Comparison of ENCODE assay signal across 10 cellular contexts in the genomic region with DNA sequence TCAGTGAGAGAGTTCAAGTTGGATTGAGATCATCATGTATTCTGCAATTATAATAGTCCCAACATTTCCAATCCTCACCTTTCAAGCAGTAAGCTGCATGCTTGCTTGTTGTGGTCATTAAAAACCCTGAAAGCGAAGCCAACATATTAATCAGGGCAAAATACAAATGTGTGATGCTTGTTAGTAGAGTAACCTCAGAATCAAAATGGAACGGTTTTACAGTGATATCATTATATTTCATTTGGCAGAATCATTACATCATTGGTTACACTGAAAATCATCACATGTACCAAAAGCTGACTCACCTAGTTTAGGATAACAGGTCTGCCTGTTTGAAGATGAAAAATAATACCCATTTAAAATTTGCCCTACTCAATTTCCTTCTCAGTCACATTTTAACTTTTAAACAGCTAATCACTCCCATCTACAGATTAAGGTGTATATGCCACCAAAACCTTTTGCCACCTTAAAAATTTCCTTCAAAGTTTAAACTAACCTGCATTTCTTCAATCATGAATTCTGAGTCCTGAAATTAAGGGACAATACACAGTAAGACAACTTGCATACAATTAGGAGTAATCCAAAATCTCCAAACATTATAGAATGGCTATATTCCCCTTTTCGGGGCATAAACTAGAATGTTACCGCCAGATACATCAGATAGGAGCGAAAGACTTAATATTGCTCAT. TPM values are rescaled to one million over a fixed set of nuclear protein-coding genes. Genes with fewer than 3 reads are reported as not detected.
DNase-seq lines count a peak whose midpoint lies in the region; ATAC-seq and TF ChIP-seq lines count a peak whose summit lies in the region.
"Had no signal": no experiment of that assay in that cellular context is flagged by ENCODE, and none has a peak within 500 bp of the region (broad histone marks: within the 10 kb centered on the region; RNA-seq: fewer than 3 reads in every experiment).

No MANE protein-coding gene starts in this region.

- peaks cover 47% of the 10 kb centered on the region for H3K4me1 Mint-ChIP-seq in activated naive CD4-positive, alpha-beta T cell treated with anti-CD3 and anti-CD28 coated beads, Interleukin-2, amount 10 ng/mL, durations not matched to agents 7 days and 5 days
- H3K4me1 Mint-ChIP-seq in stimulated activated naive B cell treated with anti-CD40 and anti-IgM and Interleukin-4, amounts not matched to agents 10 μg/mL and 1 μg/mL and 100 μg/mL, for 72 hours, result peaks cover 24 to 43% of the 10 kb centered on the region in 2 donors

- H3K27me3 Mint-ChIP-seq in activated naive CD4-positive, alpha-beta T cell treated with anti-CD3 and anti-CD28 coated beads, Interleukin-2, amount 10 ng/mL, durations not matched to agents 7 days and 5 days, result no peaks in the 10 kb centered on the region
- H3K27me3 Mint-ChIP-seq in stimulated activated naive B cell treated with anti-CD40 and anti-IgM and Interleukin-4, amounts not matched to agents 10 μg/mL and 1 μg/mL and 100 μg/mL, for 72 hours, result no peaks in the 10 kb centered on the region

- no peak for DNase-seq in activated naive CD4-positive, alpha-beta T cell treated with anti-CD3 and anti-CD28 coated beads, Interleukin-2, amount 10 ng/mL, durations not matched to agents 7 days and 5 days
- no peak for DNase-seq in activated naive CD4-positive, alpha-beta T cell treated with anti-CD3 and anti-CD28 coated beads, Interleukin-2, amount 50 U/mL, for 16 hours
- DNase-seq in SJSA1 (ENCODE audit: low read depth in 1 of 2, low spot score in 2 of 2) (no peak), epithelial cell of prostate (ENCODE audit: low read depth, low spot score) (no peak), foreskin keratinocyte (no peak)
- no peak for DNase-seq in stimulated activated naive B cell treated with anti-CD40 and anti-IgM and Interleukin-4, amounts not matched to agents 10 μg/mL and 1 μg/mL and 100 μg/mL, for 72 hours
- DNase-seq: cerebellar nuclear complex, mucosa of descending colon had no signal

- H3K9me3 Mint-ChIP-seq in activated naive CD4-positive, alpha-beta T cell treated with anti-CD3 and anti-CD28 coated beads, Interleukin-2, amount 10 ng/mL, durations not matched to agents 7 days and 5 days, result no peaks in the 10 kb centered on the region
- H3K9me3 Mint-ChIP-seq in stimulated activated naive B cell treated with anti-CD40 and anti-IgM and Interleukin-4, amounts not matched to agents 10 μg/mL and 1 μg/mL and 100 μg/mL, for 72 hours, result no peaks in the 10 kb centered on the region

- peaks cover 55% of the 10 kb centered on the region for H3K36me3 Mint-ChIP-seq in activated naive CD4-positive, alpha-beta T cell treated with anti-CD3 and anti-CD28 coated beads, Interleukin-2, amount 10 ng/mL, durations not matched to agents 7 days and 5 days
- peaks cover 45 to 66% of the 10 kb centered on the region in 2 donors for H3K36me3 Mint-ChIP-seq in stimulated activated naive B cell treated with anti-CD40 and anti-IgM and Interleukin-4, amounts not matched to agents 10 μg/mL and 1 μg/mL and 100 μg/mL, for 72 hours

- TF ChIP-seq CTCF in foreskin keratinocyte (conservative IDR thresholded peaks at IDR 0.05), result no peak

- no peaks in the 10 kb centered on the region for H3K27me3 ChIP-seq in SJSA1 (replicated peaks)
- no peaks in the 10 kb centered on the region for H3K27me3 ChIP-seq in foreskin keratinocyte

- no peaks in the 10 kb centered on the region for H3K9me3 ChIP-seq in SJSA1 (replicated peaks)
- H3K9me3 ChIP-seq: mucosa of descending colon had no signal

- H3K4me1 ChIP-seq in SJSA1 (replicated peaks) (peaks cover 16% of the 10 kb centered on the region), foreskin keratinocyte (peaks cover 4% of the 10 kb centered on the region)

- H3K4me3 Mint-ChIP-seq in activated naive CD4-positive, alpha-beta T cell treated with anti-CD3 and anti-CD28 coated beads, Interleukin-2, amount 10 ng/mL, durations not matched to agents 7 days and 5 days, result peak overlapping the region; percentile 93
- H3K4me3 Mint-ChIP-seq in stimulated activated naive B cell treated with anti-CD40 and anti-IgM and Interleukin-4, amounts not matched to agents 10 μg/mL and 1 μg/mL and 100 μg/mL, for 72 hours, result peak overlapping the region; percentile 93 to 97

- H3K27ac ChIP-seq in SJSA1 (no peak overlapping the region), epithelial cell of prostate (peak overlapping the region; percentile 95), foreskin keratinocyte (no peak overlapping the region)

- CTCF ChIA-PET in activated naive CD4-positive, alpha-beta T cell treated with anti-CD3 and anti-CD28 coated beads, Interleukin-2, amount 10 ng/mL, durations not matched to agents 7 days and 5 days (lab: Charles Lee), result no interaction called here

- H3K27ac Mint-ChIP-seq in activated naive CD4-positive, alpha-beta T cell treated with anti-CD3 and anti-CD28 coated beads, Interleukin-2, amount 10 ng/mL, durations not matched to agents 7 days and 5 days, result peak overlapping the region; percentile 80
- peak overlapping the region; percentile 99 for H3K27ac Mint-ChIP-seq in stimulated activated naive B cell treated with anti-CD40 and anti-IgM and Interleukin-4, amounts not matched to agents 10 μg/mL and 1 μg/mL and 100 μg/mL, for 72 hours

- ATAC-seq in stimulated activated naive B cell treated with anti-CD40 and anti-IgM and Interleukin-4, amounts not matched to agents 10 μg/mL and 1 μg/mL and 100 μg/mL, for 72 hours (replicated peaks), result no peak
- ATAC-seq in GM19395 (IDR thresholded peaks at IDR 0.05; ENCODE audit: unreplicated experiment) (no peak), GM19467 (IDR thresholded peaks at IDR 0.05; ENCODE audit: unreplicated experiment) (no peak), foreskin keratinocyte (no peak)
- ATAC-seq: mucosa of descending colon had no signal

- peaks cover 78% of the 10 kb centered on the region for H3K36me3 ChIP-seq in SJSA1

- H3K4me3 ChIP-seq in SJSA1, result 0 out of 2 replicates have a peak overlapping the region, but pooled peaks have one; percentile 71
- H3K4me3 ChIP-seq: mucosa of descending colon had no signal

RNA-seq across cellular contexts. Expression of gene GAS5, which starts 3.5 kb away (rescaled TPM):
- 277 and 312 TPM in 2 replicates for total RNA-seq in SJSA1 (2014; rRNA removed; shearing (Covaris generic))
- 361 and 387 TPM in 2 replicates for total RNA-seq in foreskin keratinocyte
- 417 and 443 TPM in 2 replicates for polyA plus RNA-seq in foreskin keratinocyte

RNA-seq across cellular contexts. Expression of gene ZBTB37, which starts 3.9 kb away (rescaled TPM):
- total RNA-seq in SJSA1 (2014; rRNA removed; shearing (Covaris generic)), result 3.0 and 4.8 TPM in 2 replicates
- total RNA-seq in foreskin keratinocyte, result 2.8 and 3.4 TPM in 2 replicates
- polyA plus RNA-seq in foreskin keratinocyte, result 0.25 and 0.28 TPM in 2 replicates

RNA-seq across cellular contexts. Expression of gene CENPL, which starts 39.6 kb away (rescaled TPM):
- 37.8 and 56.2 TPM in 2 replicates for total RNA-seq in SJSA1 (2014; rRNA removed; shearing (Covaris generic))
- 15.5 and 16.1 TPM in 2 replicates for total RNA-seq in foreskin keratinocyte
- 4.8 and 5.9 TPM in 2 replicates for polyA plus RNA-seq in foreskin keratinocyte

RNA-seq across cellular contexts. Expression of gene DARS2, which starts 39.9 kb away (rescaled TPM):
- total RNA-seq in SJSA1 (2014; rRNA removed; shearing (Covaris generic)), result 24.5 and 32.4 TPM in 2 replicates
- 37.7 and 40.5 TPM in 2 replicates for total RNA-seq in foreskin keratinocyte
- 15.4 and 20.8 TPM in 2 replicates for polyA plus RNA-seq in foreskin keratinocyte

RNA-seq across cellular contexts. Expression of gene SERPINC1, which starts 52.8 kb away (rescaled TPM):
- total RNA-seq in SJSA1 (2014; rRNA removed; shearing (Covaris generic)), result 0.34 TPM in 1 of 2 replicates, not detected in the other
- total RNA-seq in foreskin keratinocyte, result not detected in 2 replicates
- 0.03 TPM in 1 of 2 replicates, not detected in the other for polyA plus RNA-seq in foreskin keratinocyte
- total RNA-seq: mucosa of descending colon had no signal
